1 cellular context compared by ENCODE assay signal in genomic region chr19:23118400-23118799, GRCh38.
TF ChIP-seq lines count a peak whose summit lies in the region.

No MANE protein-coding gene starts in this region.

TF ChIP-seq in H1, 55 proteins besides CTCF, POLR2A, EP300 and RAD21 (continued from another document):
- TF ChIP-seq, protein P1, sequence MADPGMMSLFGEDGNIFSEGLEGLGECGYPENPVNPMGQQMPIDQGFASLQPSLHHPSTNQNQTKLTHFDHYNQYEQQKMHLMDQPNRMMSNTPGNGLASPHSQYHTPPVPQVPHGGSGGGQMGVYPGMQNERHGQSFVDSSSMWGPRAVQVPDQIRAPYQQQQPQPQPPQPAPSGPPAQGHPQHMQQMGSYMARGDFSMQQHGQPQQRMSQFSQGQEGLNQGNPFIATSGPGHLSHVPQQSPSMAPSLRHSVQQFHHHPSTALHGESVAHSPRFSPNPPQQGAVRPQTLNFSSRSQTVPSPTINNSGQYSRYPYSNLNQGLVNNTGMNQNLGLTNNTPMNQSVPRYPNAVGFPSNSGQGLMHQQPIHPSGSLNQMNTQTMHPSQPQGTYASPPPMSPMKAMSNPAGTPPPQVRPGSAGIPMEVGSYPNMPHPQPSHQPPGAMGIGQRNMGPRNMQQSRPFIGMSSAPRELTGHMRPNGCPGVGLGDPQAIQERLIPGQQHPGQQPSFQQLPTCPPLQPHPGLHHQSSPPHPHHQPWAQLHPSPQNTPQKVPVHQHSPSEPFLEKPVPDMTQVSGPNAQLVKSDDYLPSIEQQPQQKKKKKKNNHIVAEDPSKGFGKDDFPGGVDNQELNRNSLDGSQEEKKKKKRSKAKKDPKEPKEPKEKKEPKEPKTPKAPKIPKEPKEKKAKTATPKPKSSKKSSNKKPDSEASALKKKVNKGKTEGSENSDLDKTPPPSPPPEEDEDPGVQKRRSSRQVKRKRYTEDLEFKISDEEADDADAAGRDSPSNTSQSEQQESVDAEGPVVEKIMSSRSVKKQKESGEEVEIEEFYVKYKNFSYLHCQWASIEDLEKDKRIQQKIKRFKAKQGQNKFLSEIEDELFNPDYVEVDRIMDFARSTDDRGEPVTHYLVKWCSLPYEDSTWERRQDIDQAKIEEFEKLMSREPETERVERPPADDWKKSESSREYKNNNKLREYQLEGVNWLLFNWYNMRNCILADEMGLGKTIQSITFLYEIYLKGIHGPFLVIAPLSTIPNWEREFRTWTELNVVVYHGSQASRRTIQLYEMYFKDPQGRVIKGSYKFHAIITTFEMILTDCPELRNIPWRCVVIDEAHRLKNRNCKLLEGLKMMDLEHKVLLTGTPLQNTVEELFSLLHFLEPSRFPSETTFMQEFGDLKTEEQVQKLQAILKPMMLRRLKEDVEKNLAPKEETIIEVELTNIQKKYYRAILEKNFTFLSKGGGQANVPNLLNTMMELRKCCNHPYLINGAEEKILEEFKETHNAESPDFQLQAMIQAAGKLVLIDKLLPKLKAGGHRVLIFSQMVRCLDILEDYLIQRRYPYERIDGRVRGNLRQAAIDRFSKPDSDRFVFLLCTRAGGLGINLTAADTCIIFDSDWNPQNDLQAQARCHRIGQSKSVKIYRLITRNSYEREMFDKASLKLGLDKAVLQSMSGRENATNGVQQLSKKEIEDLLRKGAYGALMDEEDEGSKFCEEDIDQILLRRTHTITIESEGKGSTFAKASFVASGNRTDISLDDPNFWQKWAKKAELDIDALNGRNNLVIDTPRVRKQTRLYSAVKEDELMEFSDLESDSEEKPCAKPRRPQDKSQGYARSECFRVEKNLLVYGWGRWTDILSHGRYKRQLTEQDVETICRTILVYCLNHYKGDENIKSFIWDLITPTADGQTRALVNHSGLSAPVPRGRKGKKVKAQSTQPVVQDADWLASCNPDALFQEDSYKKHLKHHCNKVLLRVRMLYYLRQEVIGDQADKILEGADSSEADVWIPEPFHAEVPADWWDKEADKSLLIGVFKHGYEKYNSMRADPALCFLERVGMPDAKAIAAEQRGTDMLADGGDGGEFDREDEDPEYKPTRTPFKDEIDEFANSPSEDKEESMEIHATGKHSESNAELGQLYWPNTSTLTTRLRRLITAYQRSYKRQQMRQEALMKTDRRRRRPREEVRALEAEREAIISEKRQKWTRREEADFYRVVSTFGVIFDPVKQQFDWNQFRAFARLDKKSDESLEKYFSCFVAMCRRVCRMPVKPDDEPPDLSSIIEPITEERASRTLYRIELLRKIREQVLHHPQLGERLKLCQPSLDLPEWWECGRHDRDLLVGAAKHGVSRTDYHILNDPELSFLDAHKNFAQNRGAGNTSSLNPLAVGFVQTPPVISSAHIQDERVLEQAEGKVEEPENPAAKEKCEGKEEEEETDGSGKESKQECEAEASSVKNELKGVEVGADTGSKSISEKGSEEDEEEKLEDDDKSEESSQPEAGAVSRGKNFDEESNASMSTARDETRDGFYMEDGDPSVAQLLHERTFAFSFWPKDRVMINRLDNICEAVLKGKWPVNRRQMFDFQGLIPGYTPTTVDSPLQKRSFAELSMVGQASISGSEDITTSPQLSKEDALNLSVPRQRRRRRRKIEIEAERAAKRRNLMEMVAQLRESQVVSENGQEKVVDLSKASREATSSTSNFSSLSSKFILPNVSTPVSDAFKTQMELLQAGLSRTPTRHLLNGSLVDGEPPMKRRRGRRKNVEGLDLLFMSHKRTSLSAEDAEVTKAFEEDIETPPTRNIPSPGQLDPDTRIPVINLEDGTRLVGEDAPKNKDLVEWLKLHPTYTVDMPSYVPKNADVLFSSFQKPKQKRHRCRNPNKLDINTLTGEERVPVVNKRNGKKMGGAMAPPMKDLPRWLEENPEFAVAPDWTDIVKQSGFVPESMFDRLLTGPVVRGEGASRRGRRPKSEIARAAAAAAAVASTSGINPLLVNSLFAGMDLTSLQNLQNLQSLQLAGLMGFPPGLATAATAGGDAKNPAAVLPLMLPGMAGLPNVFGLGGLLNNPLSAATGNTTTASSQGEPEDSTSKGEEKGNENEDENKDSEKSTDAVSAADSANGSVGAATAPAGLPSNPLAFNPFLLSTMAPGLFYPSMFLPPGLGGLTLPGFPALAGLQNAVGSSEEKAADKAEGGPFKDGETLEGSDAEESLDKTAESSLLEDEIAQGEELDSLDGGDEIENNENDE (IDR thresholded peaks at IDR 0.05; ENCODE audit: insufficient replicate concordance, low read length) = no peak
- TF ChIP-seq TAF1 (IDR thresholded peaks at IDR 0.05; ENCODE audit: low read depth, low read length) = no peak
- TF ChIP-seq PHF8 (conservative IDR thresholded peaks at IDR 0.05; ENCODE audit: low read depth, low read length) = no peak
- no peak for TF ChIP-seq JUND (IDR thresholded peaks at IDR 0.05; ENCODE audit: low read length)
- TF ChIP-seq SUZ12 (IDR thresholded peaks at IDR 0.05; ENCODE audit: low read length) = no peak
- TF ChIP-seq CTBP2 (IDR thresholded peaks at IDR 0.05; ENCODE audit: borderline replicate concordance, insufficient read depth, insufficient read length, low read length) = no peak
- no peak for TF ChIP-seq TBP (IDR thresholded peaks at IDR 0.05; ENCODE audit: low read depth, low read length)
- no peak for TF ChIP-seq FOSL1 (IDR thresholded peaks at IDR 0.05; ENCODE audit: insufficient read depth, low read depth, low read length)
- TF ChIP-seq EGR1 (IDR thresholded peaks at IDR 0.05; ENCODE audit: borderline replicate concordance, low read depth, low read length) = no peak
- TF ChIP-seq ATF3 (IDR thresholded peaks at IDR 0.05; ENCODE audit: insufficient read depth, low read depth, low read length) = no peak
- TF ChIP-seq MAX (IDR thresholded peaks at IDR 0.05) = no peak
- no peak for TF ChIP-seq SP4 (IDR thresholded peaks at IDR 0.05; ENCODE audit: low read length)
- TF ChIP-seq, protein P2, sequence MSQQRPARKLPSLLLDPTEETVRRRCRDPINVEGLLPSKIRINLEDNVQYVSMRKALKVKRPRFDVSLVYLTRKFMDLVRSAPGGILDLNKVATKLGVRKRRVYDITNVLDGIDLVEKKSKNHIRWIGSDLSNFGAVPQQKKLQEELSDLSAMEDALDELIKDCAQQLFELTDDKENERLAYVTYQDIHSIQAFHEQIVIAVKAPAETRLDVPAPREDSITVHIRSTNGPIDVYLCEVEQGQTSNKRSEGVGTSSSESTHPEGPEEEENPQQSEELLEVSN (IDR thresholded peaks at IDR 0.05) = no peak
